In the genomic region with DNA sequence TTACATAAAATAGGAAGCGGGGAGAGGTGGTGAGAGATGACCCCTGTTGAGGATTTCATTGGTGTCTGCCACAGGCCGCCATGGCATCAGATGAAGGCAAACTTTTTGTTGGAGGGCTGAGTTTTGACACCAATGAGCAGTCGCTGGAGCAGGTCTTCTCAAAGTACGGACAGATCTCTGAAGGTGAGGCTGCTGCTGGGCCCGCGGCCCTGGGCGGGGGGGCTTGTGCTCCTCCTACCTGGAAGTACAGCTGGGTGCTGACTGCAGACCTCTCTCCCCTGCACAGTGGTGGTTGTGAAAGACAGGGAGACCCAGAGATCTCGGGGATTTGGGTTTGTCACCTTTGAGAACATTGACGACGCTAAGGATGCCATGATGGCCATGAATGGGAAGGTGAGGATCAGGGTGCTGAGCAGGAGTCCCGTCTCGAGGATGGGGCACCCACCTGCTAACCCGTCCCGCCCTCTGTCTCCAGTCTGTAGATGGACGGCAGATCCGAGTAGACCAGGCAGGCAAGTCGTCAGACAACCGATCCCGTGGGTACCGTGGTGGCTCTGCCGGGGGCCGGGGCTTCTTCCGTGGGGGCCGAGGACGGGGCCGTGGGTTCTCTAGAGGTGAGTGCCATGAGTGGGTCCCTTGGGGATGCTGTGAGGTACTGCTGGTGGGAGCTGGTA, we compare ENCODE assay signal across 8 cellular contexts. TPM values are rescaled to one million over a fixed set of nuclear protein-coding genes. Genes with fewer than 3 reads are reported as not detected.
DNase-seq lines count a peak whose midpoint lies in the region; ATAC-seq and TF ChIP-seq lines count a peak whose summit lies in the region.

No MANE protein-coding gene starts in this region.

- peaks cover 31% of the 10 kb centered on the region for H3K4me1 ChIP-seq in Panc1 (ENCODE audit: control insufficient read depth, insufficient read depth, low read length)
- peaks cover 6 to 51% of the 10 kb centered on the region in 2 donors for H3K4me1 ChIP-seq in esophagus (ENCODE audit: control insufficient read depth in 2 of 2, insufficient read depth in 2 of 2, low read length in 1 of 2)
- peaks cover 70% of the 10 kb centered on the region for H3K4me1 ChIP-seq in rectal smooth muscle tissue (ENCODE audit: control insufficient read depth, insufficient read depth, low read length)

- peak overlapping the region; percentile 81 for H3K4me3 ChIP-seq in GM08714 (ENCODE audit: low read length)
- H3K4me3 ChIP-seq in Panc1 (ENCODE audit: low read depth in 2 of 2, low read length in 2 of 2) = no peak overlapping the region; a peak in 1 of 4 replicates
- peak overlapping the region; percentile 26 to 59 for H3K4me3 ChIP-seq in esophagus (ENCODE audit: low read depth in 1 of 2, low read length in 2 of 2)
- H3K4me3 ChIP-seq in rectal smooth muscle tissue (ENCODE audit: low read length) = peak overlapping the region; percentile 97

- CTCF ChIA-PET in Panc1 (lab: Charles Lee) = no interaction called here

- H3K27me3 ChIP-seq in Panc1 (ENCODE audit: control insufficient read depth, insufficient read depth, low read length) (no peaks in the 10 kb centered on the region), esophagus (ENCODE audit: control insufficient read depth in 1 of 2, insufficient read depth in 2 of 2, low read length in 2 of 2) (no peaks in the 10 kb centered on the region), rectal smooth muscle tissue (ENCODE audit: control insufficient read depth, insufficient read depth, low read length) (no peaks in the 10 kb centered on the region)

- H3K27ac ChIP-seq in Panc1 (ENCODE audit: low read length) = peak overlapping the region; percentile 91
- H3K27ac ChIP-seq in esophagus (ENCODE audit: low read depth in 2 of 2, low read length in 1 of 2) = peak overlapping the region; percentile 100
- H3K27ac ChIP-seq in rectal smooth muscle tissue (ENCODE audit: low read depth, low read length) = peak overlapping the region; percentile 99

- TSS peak; percentile 80 for BruUV-seq in Panc1 (replicated peaks; lab: Mats Ljungman, UMichigan)

- intact Hi-C loops in Panc1 (cut with micrococcal nuclease; ENCODE audit: unreplicated experiment) = loop anchor here (10.0 kb wide), 1 partner anchor 104 kb away; no protein-coding TSS in a partner anchor

- H3K9me3 ChIP-seq in Panc1 (ENCODE audit: control insufficient read depth, insufficient read depth, low read depth, low read length) (no peaks in the 10 kb centered on the region), esophagus (ENCODE audit: control insufficient read depth in 2 of 2, insufficient read depth in 1 of 2, low read depth in 1 of 2, low read length in 1 of 2) (no peaks in the 10 kb centered on the region)

- DNase-seq in Panc1 (ENCODE audit: low read depth, low spot score) = no peak
- DNase-seq in NCI-H2029 (lab: John Stamatoyannopoulos, UW) = no peak

- POLR2A ChIA-PET in Panc1 (lab: Charles Lee) = no interaction called here

- in situ Hi-C loops in Panc1 (cut with HindIII; ENCODE audit: low pct_unique_long_range_greater_than_20kb, low sequenced_read_pairs) = no loop called here

- peak overlapping the region; percentile 32 for H3K9ac ChIP-seq in rectal smooth muscle tissue (ENCODE audit: low read length)

- H3K36me3 ChIP-seq in Panc1 (ENCODE audit: control insufficient read depth, insufficient read depth, low read length) (no peaks in the 10 kb centered on the region; the same call in 1 of the 2 replicates), esophagus (ENCODE audit: control insufficient read depth in 2 of 2, insufficient read depth in 2 of 2, low read length in 1 of 2) (peaks cover 3 to 38% of the 10 kb centered on the region in 2 donors), rectal smooth muscle tissue (ENCODE audit: control insufficient read depth, insufficient read depth, low read length) (peaks cover 30% of the 10 kb centered on the region)

- ATAC-seq in Panc1 (no peak), HG03025 (IDR thresholded peaks at IDR 0.05; ENCODE audit: low FRiP score, unreplicated experiment) (no peak), GM21825 (IDR thresholded peaks at IDR 0.05; ENCODE audit: unreplicated experiment) (no peak), HG02973 (IDR thresholded peaks at IDR 0.05; ENCODE audit: unreplicated experiment) (no peak)

- 36 to 38% methylated on average over 26 of the region's 26 CpGs for WGBS in esophagus, 2 donors

- TF ChIP-seq CTCF in Panc1 (IDR thresholded peaks at IDR 0.05) = no peak

RNA-seq across cellular contexts. Expression of a gene that starts 1.9 kb away (rescaled TPM):
- total RNA-seq in Panc1 (2021; ENCODE audit: unreplicated experiment) = 66.6 TPM
- 101 TPM for polyA plus RNA-seq in Panc1 (2012; ENCODE audit: insufficient read length)
- 100 to 1,000 TPM; 231 to 265 TPM for polyA plus RNA-seq in esophagus

RNA-seq across cellular contexts. Expression of a gene that starts 4.3 kb away (rescaled TPM):
- total RNA-seq in Panc1 (2021; ENCODE audit: unreplicated experiment) = 133 TPM
- 204 TPM for polyA plus RNA-seq in Panc1 (2012; ENCODE audit: insufficient read length)
- polyA plus RNA-seq in esophagus = 10 to 100 TPM; 45.8 to 46.7 TPM

RNA-seq across cellular contexts. Expression of a gene that starts 14.7 kb away (rescaled TPM):
- 7.8 TPM for total RNA-seq in Panc1 (2021; ENCODE audit: unreplicated experiment)
- 5.9 TPM for polyA plus RNA-seq in Panc1 (2012; ENCODE audit: insufficient read length)
- under 1 TPM; 0.18 to 0.39 TPM for polyA plus RNA-seq in esophagus

RNA-seq across cellular contexts. Expression of a gene that starts 22.6 kb away (rescaled TPM):
- 118 TPM for total RNA-seq in Panc1 (2021; ENCODE audit: unreplicated experiment)
- 76.9 TPM for polyA plus RNA-seq in Panc1 (2012; ENCODE audit: insufficient read length)
- polyA plus RNA-seq in esophagus = 10 to 100 TPM; 36.4 to 38.7 TPM

RNA-seq across cellular contexts. Expression of a gene that starts 29.4 kb away (rescaled TPM):
- 218 TPM for total RNA-seq in Panc1 (2021; ENCODE audit: unreplicated experiment)
- polyA plus RNA-seq in Panc1 (2012; ENCODE audit: insufficient read length) = 365 TPM
- polyA plus RNA-seq in esophagus = 100 to 1,000 TPM; 234 to 289 TPM

Comparison
In these comparisons a context has a peak if more than half of its experiments do, and no peak if none do; other contexts are left out.
1. H3K4me3 ChIP-seq: peak in GM08714 (single experiment), esophagus (2 of 2) and rectal smooth muscle tissue (single experiment); none in Panc1 (0 of 2).
2. Peak in every context shown above with its lines, with median percentiles within 50 percentile points of each other: H3K27ac ChIP-seq.